8 cellular contexts compared by ENCODE assay signal in the genomic region with DNA sequence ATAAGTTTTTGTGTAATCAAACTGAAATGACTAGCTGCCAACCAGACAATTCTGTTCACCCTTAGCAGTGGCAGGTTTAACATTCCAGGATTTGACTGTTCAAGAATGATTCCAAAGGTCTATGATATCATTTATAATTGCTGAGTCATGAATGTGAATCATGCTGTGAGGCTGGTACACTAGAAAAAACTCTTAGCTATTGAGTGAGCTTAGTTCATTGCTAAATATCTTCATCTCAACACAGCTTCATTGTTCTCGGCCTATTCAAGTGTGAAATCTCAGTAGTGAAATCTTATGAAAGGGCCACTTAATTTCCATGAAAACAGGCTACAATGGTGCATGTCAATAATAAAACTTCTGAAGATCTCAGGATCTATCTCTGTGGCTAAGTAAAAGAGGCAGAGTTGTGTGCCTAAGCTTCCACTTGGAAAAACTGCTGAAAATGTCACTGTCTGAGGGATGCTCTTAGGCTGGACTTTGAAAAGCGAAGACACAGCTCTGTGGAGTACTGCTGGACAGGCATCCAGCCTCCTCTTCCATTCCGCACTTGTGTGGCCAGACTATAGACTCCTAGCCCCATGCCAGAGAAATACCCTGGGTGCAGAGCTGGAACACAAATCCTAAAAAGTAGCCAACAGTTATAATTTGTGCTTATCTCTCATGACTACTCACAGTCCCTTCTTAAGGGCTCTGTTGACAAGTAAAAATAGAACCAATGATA. TPM values are rescaled to one million over a fixed set of nuclear protein-coding genes. Genes with fewer than 3 reads are reported as not detected.
DNase-seq lines count a peak whose midpoint lies in the region; ATAC-seq and TF ChIP-seq lines count a peak whose summit lies in the region.

No MANE protein-coding gene starts in this region.

- peaks cover 8 to 14% (median 10%) of the 10 kb centered on the region in 3 donors for H3K36me3 ChIP-seq in tibial artery

- no peaks in the 10 kb centered on the region for H3K9me3 Mint-ChIP-seq in mesothelial cell of epicardium
- no peaks in the 10 kb centered on the region for H3K9me3 Mint-ChIP-seq in activated T-helper 1 cell treated with anti-CD3 and anti-CD28 coated beads, Interleukin-12 subunit alpha, Interleukin-12 subunit beta, Interleukin-2, Interleukin-4 antibody, amounts not matched to agents 30 ng/mL and 10 ng/mL and 1 ng/mL, durations not matched to agents 14 hours and 24 hours and 36 hours

- peaks cover 6% of the 10 kb centered on the region for H3K4me1 Mint-ChIP-seq in mesothelial cell of epicardium
- H3K4me1 Mint-ChIP-seq in activated T-helper 1 cell treated with anti-CD3 and anti-CD28 coated beads, Interleukin-12 subunit alpha, Interleukin-12 subunit beta, Interleukin-2, Interleukin-4 antibody, amounts not matched to agents 30 ng/mL and 10 ng/mL and 1 ng/mL, durations not matched to agents 14 hours and 24 hours and 36 hours (ENCODE audit: low read depth) = no peaks in the 10 kb centered on the region

- no peak for TF ChIP-seq CTCF in AG09319 (IDR thresholded peaks at IDR 0.05; ENCODE audit: low read depth, low read length)
- no peak for TF ChIP-seq CTCF in dorsolateral prefrontal cortex (IDR thresholded peaks at IDR 0.05 in 54 of 56, conservative IDR thresholded peaks at IDR 0.05 in 2 of 56; ENCODE audit: low read depth in 1 of 56, partially characterized antibody in 56 of 56)
- no peak for TF ChIP-seq CTCF in mesothelial cell of epicardium (IDR thresholded peaks at IDR 0.05; ENCODE audit: unreplicated experiment)
- TF ChIP-seq CTCF in tibial artery (IDR thresholded peaks at IDR 0.05) = no peak

- no peaks in the 10 kb centered on the region for H3K9me3 ChIP-seq in tibial artery

- H3K27ac Mint-ChIP-seq in mesothelial cell of epicardium = peak overlapping the region; percentile 60
- H3K27ac Mint-ChIP-seq in activated T-helper 1 cell treated with anti-CD3 and anti-CD28 coated beads, Interleukin-12 subunit alpha, Interleukin-12 subunit beta, Interleukin-2, Interleukin-4 antibody, amounts not matched to agents 30 ng/mL and 10 ng/mL and 1 ng/mL, durations not matched to agents 14 hours and 24 hours and 36 hours = no peak overlapping the region

- no peak overlapping the region for H3K4me3 Mint-ChIP-seq in mesothelial cell of epicardium
- H3K4me3 Mint-ChIP-seq in activated T-helper 1 cell treated with anti-CD3 and anti-CD28 coated beads, Interleukin-12 subunit alpha, Interleukin-12 subunit beta, Interleukin-2, Interleukin-4 antibody, amounts not matched to agents 30 ng/mL and 10 ng/mL and 1 ng/mL, durations not matched to agents 14 hours and 24 hours and 36 hours = no peak overlapping the region

- H3K36me3 Mint-ChIP-seq in mesothelial cell of epicardium = no peaks in the 10 kb centered on the region
- no peaks in the 10 kb centered on the region for H3K36me3 Mint-ChIP-seq in activated T-helper 1 cell treated with anti-CD3 and anti-CD28 coated beads, Interleukin-12 subunit alpha, Interleukin-12 subunit beta, Interleukin-2, Interleukin-4 antibody, amounts not matched to agents 30 ng/mL and 10 ng/mL and 1 ng/mL, durations not matched to agents 14 hours and 24 hours and 36 hours (ENCODE audit: low read depth)

- no peaks in the 10 kb centered on the region for H3K27me3 Mint-ChIP-seq in mesothelial cell of epicardium (ENCODE audit: low read depth)
- H3K27me3 Mint-ChIP-seq in activated T-helper 1 cell treated with anti-CD3 and anti-CD28 coated beads, Interleukin-12 subunit alpha, Interleukin-12 subunit beta, Interleukin-2, Interleukin-4 antibody, amounts not matched to agents 30 ng/mL and 10 ng/mL and 1 ng/mL, durations not matched to agents 14 hours and 24 hours and 36 hours (ENCODE audit: insufficient read depth) = no peaks in the 10 kb centered on the region

- no peaks in the 10 kb centered on the region for H3K4me1 ChIP-seq in tibial artery

- H3K4me3 ChIP-seq in dorsolateral prefrontal cortex (peak overlapping the region in 1 of 59 donors; percentile 19), tibial artery (no peak overlapping the region)

- H3K27ac ChIP-seq in dorsolateral prefrontal cortex (peak overlapping the region in 54 of 59 donors; percentile 4 to 84 (median 59)), tibial artery (no peak overlapping the region)

- H3K27me3 ChIP-seq in dorsolateral prefrontal cortex (no peaks in the 10 kb centered on the region), tibial artery (no peaks in the 10 kb centered on the region)

- no peak for ATAC-seq in GM21576 (IDR thresholded peaks at IDR 0.05; ENCODE audit: unreplicated experiment)

- peak; percentile 48 for DNase-seq in AG09319 (ENCODE audit: extremely low read depth, low read depth)
- DNase-seq in NCI-H1048 (lab: John Stamatoyannopoulos, UW) = peak; percentile 36
- DNase-seq in dorsolateral prefrontal cortex = no peak
- no peak for DNase-seq in mesothelial cell of epicardium (ENCODE audit: low spot score in 2 of 2, unreplicated experiment in 2 of 2)
- no peak for DNase-seq in COLO668 (lab: John Stamatoyannopoulos, UW; ENCODE audit: unreplicated experiment)
- no peak for DNase-seq in activated T-helper 1 cell treated with anti-CD3 and anti-CD28 coated beads, Interleukin-12 subunit alpha, Interleukin-12 subunit beta, Interleukin-2, Interleukin-4 antibody, amounts not matched to agents 30 ng/mL and 10 ng/mL and 1 ng/mL, durations not matched to agents 14 hours and 24 hours and 36 hours (ENCODE audit: low spot score)
- no peak for DNase-seq in tibial artery

- intact Hi-C loops in dorsolateral prefrontal cortex (cut with DNase I) = no loop called here
- intact Hi-C loops in activated T-helper 1 cell treated with anti-CD3 and anti-CD28 coated beads, Interleukin-12 subunit alpha, Interleukin-12 subunit beta, Interleukin-2, Interleukin-4 antibody, amounts not matched to agents 30 ng/mL and 10 ng/mL and 1 ng/mL, durations not matched to agents 14 hours and 24 hours and 36 hours (cut with micrococcal nuclease) = no loop called here
- intact Hi-C loops in tibial artery (cut with DNase I; ENCODE audit: low total_unique reads) = no loop called here

RNA-seq across cellular contexts. Expression of gene AQP11, which starts 12.8 kb away (rescaled TPM):
- total RNA-seq in dorsolateral prefrontal cortex (1 to 10 TPM; 3.0 to 10.0 (median 6.8) TPM), mesothelial cell of epicardium (1.8 to 1.9 TPM (median 1.9 TPM) in 3 replicates)
- total RNA-seq in activated T-helper 1 cell treated with anti-CD3 and anti-CD28 coated beads, Interleukin-12 subunit alpha, Interleukin-12 subunit beta, Interleukin-2, Interleukin-4 antibody, amounts not matched to agents 30 ng/mL and 10 ng/mL and 1 ng/mL, durations not matched to agents 14 hours and 24 hours and 36 hours = 0.18 and 0.59 TPM in 2 replicates

RNA-seq across cellular contexts. Expression of gene CLNS1A, which starts 35.0 kb away (rescaled TPM):
- total RNA-seq in dorsolateral prefrontal cortex = 100 to 1,000 TPM in 95 of 120 experiments, 10 to 100 TPM in 25; 82.2 to 173 (median 107) TPM
- total RNA-seq in mesothelial cell of epicardium = 151 to 167 TPM (median 164 TPM) in 3 replicates
- total RNA-seq in activated T-helper 1 cell treated with anti-CD3 and anti-CD28 coated beads, Interleukin-12 subunit alpha, Interleukin-12 subunit beta, Interleukin-2, Interleukin-4 antibody, amounts not matched to agents 30 ng/mL and 10 ng/mL and 1 ng/mL, durations not matched to agents 14 hours and 24 hours and 36 hours = 161 and 169 TPM in 2 replicates

Comparison
In these comparisons a context has a peak if more than half of its experiments do, and no peak if none do; other contexts are left out.
1. DNase-seq: peak in AG09319 (single experiment) and NCI-H1048 (single experiment); none in dorsolateral prefrontal cortex (0 of 10), mesothelial cell of epicardium (0 of 2), COLO668 (single experiment), activated T-helper 1 cell treated with anti-CD3 and anti-CD28 coated beads, Interleukin-12 subunit alpha, Interleukin-12 subunit beta, Interleukin-2, Interleukin-4 antibody, amounts not matched to agents 30 ng/mL and 10 ng/mL and 1 ng/mL, durations not matched to agents 14 hours and 24 hours and 36 hours (single experiment) and tibial artery (0 of 2).
2. H3K27ac ChIP-seq: peak in dorsolateral prefrontal cortex (54 of 59); none in tibial artery (0 of 2).